Comparison of ENCODE assay signal across 1 cellular context in the genomic region with DNA sequence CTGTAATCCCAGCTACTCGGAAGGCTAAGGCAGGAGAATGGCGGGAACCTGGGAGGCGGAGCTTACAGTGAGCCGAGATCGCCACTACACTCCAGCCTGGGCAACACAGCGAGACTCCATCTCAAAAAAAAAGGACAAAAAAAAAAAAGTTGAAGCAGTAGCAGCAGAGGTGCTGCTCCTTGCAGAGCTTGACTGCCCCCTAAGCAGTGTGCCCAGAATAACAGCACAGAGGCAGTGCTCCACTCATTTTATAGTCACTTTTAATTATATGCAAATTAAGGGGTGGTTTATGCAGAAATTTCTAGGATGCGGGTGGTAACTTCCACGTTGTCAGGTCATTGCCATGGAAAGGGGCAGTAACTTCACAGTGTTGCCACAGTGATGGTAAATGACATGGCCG.
TF ChIP-seq lines count a peak whose summit lies in the region.

No MANE protein-coding gene starts in this region.

TF ChIP-seq in HepG2, 621 proteins besides CTCF, POLR2A, EP300 and RAD21:
- TF ChIP-seq PITX1 (CRISPR knock-in tag; IDR thresholded peaks at IDR 0.05) (no peak), STAG1 (CRISPR knock-in tag; IDR thresholded peaks at IDR 0.05) (peak; percentile 35; the same call in 1 of the 2 replicates)
- TF ChIP-seq, protein P1, sequence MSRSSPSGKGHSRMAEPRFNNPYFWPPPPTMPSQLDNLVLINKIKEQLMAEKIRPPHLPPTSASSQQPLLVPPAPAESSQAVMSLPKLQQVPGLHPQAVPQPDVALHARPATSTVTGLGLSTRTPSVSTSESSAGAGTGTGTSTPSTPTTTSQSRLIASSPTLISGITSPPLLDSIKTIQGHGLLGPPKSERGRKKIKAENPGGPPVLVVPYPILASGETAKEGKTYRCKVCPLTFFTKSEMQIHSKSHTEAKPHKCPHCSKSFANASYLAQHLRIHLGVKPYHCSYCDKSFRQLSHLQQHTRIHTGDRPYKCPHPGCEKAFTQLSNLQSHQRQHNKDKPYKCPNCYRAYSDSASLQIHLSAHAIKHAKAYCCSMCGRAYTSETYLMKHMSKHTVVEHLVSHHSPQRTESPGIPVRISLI (CRISPR knock-in tag; IDR thresholded peaks at IDR 0.05; ENCODE audit: borderline replicate concordance): 0 out of 2 replicates have a peak, but pooled peaks have one; percentile 31
- TF ChIP-seq, protein P2, sequence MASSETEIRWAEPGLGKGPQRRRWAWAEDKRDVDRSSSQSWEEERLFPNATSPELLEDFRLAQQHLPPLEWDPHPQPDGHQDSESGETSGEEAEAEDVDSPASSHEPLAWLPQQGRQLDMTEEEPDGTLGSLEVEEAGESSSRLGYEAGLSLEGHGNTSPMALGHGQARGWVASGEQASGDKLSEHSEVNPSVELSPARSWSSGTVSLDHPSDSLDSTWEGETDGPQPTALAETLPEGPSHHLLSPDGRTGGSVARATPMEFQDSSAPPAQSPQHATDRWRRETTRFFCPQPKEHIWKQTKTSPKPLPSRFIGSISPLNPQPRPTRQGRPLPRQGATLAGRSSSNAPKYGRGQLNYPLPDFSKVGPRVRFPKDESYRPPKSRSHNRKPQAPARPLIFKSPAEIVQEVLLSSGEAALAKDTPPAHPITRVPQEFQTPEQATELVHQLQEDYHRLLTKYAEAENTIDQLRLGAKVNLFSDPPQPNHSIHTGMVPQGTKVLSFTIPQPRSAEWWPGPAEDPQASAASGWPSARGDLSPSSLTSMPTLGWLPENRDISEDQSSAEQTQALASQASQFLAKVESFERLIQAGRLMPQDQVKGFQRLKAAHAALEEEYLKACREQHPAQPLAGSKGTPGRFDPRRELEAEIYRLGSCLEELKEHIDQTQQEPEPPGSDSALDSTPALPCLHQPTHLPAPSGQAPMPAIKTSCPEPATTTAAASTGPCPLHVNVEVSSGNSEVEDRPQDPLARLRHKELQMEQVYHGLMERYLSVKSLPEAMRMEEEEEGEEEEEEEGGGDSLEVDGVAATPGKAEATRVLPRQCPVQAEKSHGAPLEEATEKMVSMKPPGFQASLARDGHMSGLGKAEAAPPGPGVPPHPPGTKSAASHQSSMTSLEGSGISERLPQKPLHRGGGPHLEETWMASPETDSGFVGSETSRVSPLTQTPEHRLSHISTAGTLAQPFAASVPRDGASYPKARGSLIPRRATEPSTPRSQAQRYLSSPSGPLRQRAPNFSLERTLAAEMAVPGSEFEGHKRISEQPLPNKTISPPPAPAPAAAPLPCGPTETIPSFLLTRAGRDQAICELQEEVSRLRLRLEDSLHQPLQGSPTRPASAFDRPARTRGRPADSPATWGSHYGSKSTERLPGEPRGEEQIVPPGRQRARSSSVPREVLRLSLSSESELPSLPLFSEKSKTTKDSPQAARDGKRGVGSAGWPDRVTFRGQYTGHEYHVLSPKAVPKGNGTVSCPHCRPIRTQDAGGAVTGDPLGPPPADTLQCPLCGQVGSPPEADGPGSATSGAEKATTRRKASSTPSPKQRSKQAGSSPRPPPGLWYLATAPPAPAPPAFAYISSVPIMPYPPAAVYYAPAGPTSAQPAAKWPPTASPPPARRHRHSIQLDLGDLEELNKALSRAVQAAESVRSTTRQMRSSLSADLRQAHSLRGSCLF (CRISPR knock-in tag; IDR thresholded peaks at IDR 0.05; ENCODE audit: borderline replicate concordance): no peak
TF ChIP-seq in HepG2: peak in this region for 2.
